In the genomic region with DNA sequence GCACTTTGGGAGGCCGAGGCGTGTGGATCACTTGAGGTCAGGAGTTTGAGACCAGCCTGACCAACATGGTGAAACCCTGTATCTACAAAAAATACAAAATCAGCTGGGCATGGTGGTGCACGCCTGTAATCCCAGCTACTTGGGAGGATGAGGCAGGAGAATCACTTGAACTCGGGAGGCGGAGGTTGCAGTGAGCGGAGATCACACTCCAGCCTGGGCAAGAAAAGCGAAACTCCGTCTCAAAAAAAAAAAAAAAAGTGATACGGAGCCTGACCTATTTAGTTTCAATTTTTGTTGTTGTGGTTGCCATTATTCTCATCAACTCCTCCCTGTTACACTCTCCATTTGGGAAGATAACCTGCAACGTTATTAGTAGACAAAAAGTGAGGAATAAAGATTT, we compare ENCODE assay signal across 8 cellular contexts. TPM values are rescaled to one million over a fixed set of nuclear protein-coding genes. Genes with fewer than 3 reads are reported as not detected.
DNase-seq lines count a peak whose midpoint lies in the region; ATAC-seq and TF ChIP-seq lines count a peak whose summit lies in the region.
"Not testable (repeated sequence)": the region's sequence is repeated elsewhere in the genome, so short reads cannot be mapped to it uniquely, and the experiment has no call there.

No MANE protein-coding gene starts in this region.

- TF ChIP-seq POLR2A in gastroesophageal sphincter (IDR thresholded peaks at IDR 0.05), result not testable (repeated sequence)

- BruUV-seq in Panc1 (replicated peaks; lab: Mats Ljungman, UMichigan), result not testable (repeated sequence)

- not testable (repeated sequence) for DNase-seq in Panc1 (ENCODE audit: low read depth, low spot score); chondrocyte (ENCODE audit: low spot score); skeletal muscle cell (ENCODE audit: low read depth)

- intact Hi-C loops in Panc1 (cut with micrococcal nuclease; ENCODE audit: unreplicated experiment), result not testable (repeated sequence)

- H3K27ac ChIP-seq in Panc1 (ENCODE audit: low read length) (peak overlapping the region; percentile 80), gastroesophageal sphincter (peak overlapping the region; percentile 94 to 98 (median 97)), urinary bladder (ENCODE audit: low read depth) (peak overlapping the region; percentile 93)

- not testable (repeated sequence) for H3K36me3 ChIP-seq in Panc1 (ENCODE audit: control insufficient read depth, insufficient read depth, low read length); gastroesophageal sphincter; urinary bladder (ENCODE audit: insufficient read depth)

- POLR2A ChIA-PET in Panc1 (lab: Charles Lee), result not testable (repeated sequence)

- H3K4me1 ChIP-seq in Panc1 (ENCODE audit: control insufficient read depth, insufficient read depth, low read length) (peaks cover 40% of the 10 kb centered on the region), gastroesophageal sphincter (peaks cover 25 to 86% (median 34%) of the 10 kb centered on the region in 3 donors), mononuclear cell (ENCODE audit: insufficient read depth, low read length) (peaks cover 53% of the 10 kb centered on the region)
- H3K4me1 ChIP-seq in urinary bladder (ENCODE audit: insufficient read depth), result not testable (repeated sequence)

- H3K4me3 ChIP-seq in GM08714 (ENCODE audit: low read length), result peak overlapping the region; percentile 76; the same call in 1 of the 2 replicates
- H3K4me3 ChIP-seq in Panc1 (ENCODE audit: low read depth in 2 of 2, low read length in 2 of 2), result peak overlapping the region; percentile 61 to 68
- H3K4me3 ChIP-seq in gastroesophageal sphincter, result peak overlapping the region; percentile 75 to 78
- H3K4me3 ChIP-seq in mononuclear cell (ENCODE audit: low read length), result peak overlapping the region; percentile 75
- peak overlapping the region; percentile 76 for H3K4me3 ChIP-seq in skeletal muscle cell (ENCODE audit: low read depth, low read length)
- peak overlapping the region; percentile 75 for H3K4me3 ChIP-seq in urinary bladder (ENCODE audit: low read depth, low read length)

- ATAC-seq in Panc1; activated T-helper 17 cell treated with anti-CD3 and anti-CD28 coated beads, Interleukin-2, amount 50 U/mL, for 72 hours (replicated peaks); gastroesophageal sphincter: not testable (repeated sequence)

- H3K4me1 Mint-ChIP-seq in activated T-helper 17 cell treated with anti-CD3 and anti-CD28 coated beads, Interleukin-2, amount 50 U/mL, for 72 hours, result peaks cover 35% of the 10 kb centered on the region
- H3K4me1 Mint-ChIP-seq in chondrocyte (ENCODE audit: low read depth), result peaks cover 75% of the 10 kb centered on the region

- not testable (repeated sequence) for H3K27me3 Mint-ChIP-seq in activated T-helper 17 cell treated with anti-CD3 and anti-CD28 coated beads, Interleukin-2, amount 50 U/mL, for 72 hours; chondrocyte (ENCODE audit: low read depth)

- in situ Hi-C loops in Panc1 (cut with HindIII; ENCODE audit: low pct_unique_long_range_greater_than_20kb, low sequenced_read_pairs), result not testable (repeated sequence)

- CTCF ChIA-PET in Panc1 (lab: Charles Lee), result not testable (repeated sequence)

- H3K4me3 Mint-ChIP-seq in activated T-helper 17 cell treated with anti-CD3 and anti-CD28 coated beads, Interleukin-2, amount 50 U/mL, for 72 hours, result peak overlapping the region; percentile 81
- peak overlapping the region; percentile 89 for H3K4me3 Mint-ChIP-seq in chondrocyte (ENCODE audit: unreplicated experiment)

- not testable (repeated sequence) for H3K9me3 Mint-ChIP-seq in activated T-helper 17 cell treated with anti-CD3 and anti-CD28 coated beads, Interleukin-2, amount 50 U/mL, for 72 hours; chondrocyte (ENCODE audit: low read depth)

- peaks cover 26% of the 10 kb centered on the region for H3K36me3 Mint-ChIP-seq in activated T-helper 17 cell treated with anti-CD3 and anti-CD28 coated beads, Interleukin-2, amount 50 U/mL, for 72 hours (ENCODE audit: low read depth)
- not testable (repeated sequence) for H3K36me3 Mint-ChIP-seq in chondrocyte (ENCODE audit: low read depth)

- not testable (repeated sequence) for H3K27me3 ChIP-seq in Panc1 (ENCODE audit: control insufficient read depth, insufficient read depth, low read length); gastroesophageal sphincter; mononuclear cell (ENCODE audit: insufficient read depth, low read length)

- peak overlapping the region; percentile 86 for H3K27ac Mint-ChIP-seq in activated T-helper 17 cell treated with anti-CD3 and anti-CD28 coated beads, Interleukin-2, amount 50 U/mL, for 72 hours
- H3K27ac Mint-ChIP-seq in chondrocyte (ENCODE audit: unreplicated experiment), result not testable (repeated sequence)

- not testable (repeated sequence) for TF ChIP-seq EP300 in gastroesophageal sphincter (IDR thresholded peaks at IDR 0.05)

- H3K9me3 ChIP-seq in Panc1 (ENCODE audit: control insufficient read depth, insufficient read depth, low read depth, low read length); gastroesophageal sphincter; mononuclear cell (ENCODE audit: low read depth, low read length): not testable (repeated sequence)

- not testable (repeated sequence) for TF ChIP-seq CTCF in Panc1 (IDR thresholded peaks at IDR 0.05); chondrocyte (IDR thresholded peaks at IDR 0.05); gastroesophageal sphincter (IDR thresholded peaks at IDR 0.05)

- WGBS in gastroesophageal sphincter (ENCODE audit: low coverage in 1 of 2), 2 donors, result 39 to 53% methylated on average over 10 of the region's 10 CpGs
- WGBS in urinary bladder, result 61% methylated on average over 10 of the region's 10 CpGs

RNA-seq across cellular contexts. Expression of a gene that starts 1.4 kb away (rescaled TPM):
- total RNA-seq in Panc1 (2021; ENCODE audit: unreplicated experiment) (81.2 TPM), chondrocyte (46.5 to 83.6 TPM (median 82.2 TPM) in 3 replicates), gastroesophageal sphincter (100 to 1,000 TPM; 293 to 539 (median 457) TPM), mononuclear cell (82.3 TPM), urinary bladder (148 TPM)
- polyA plus RNA-seq in Panc1 (2012; ENCODE audit: insufficient read length), result 61.2 TPM
- total RNA-seq in activated T-helper 17 cell treated with anti-CD3 and anti-CD28 coated beads, Interleukin-2, amount 50 U/mL, for 72 hours, result 10 to 100 TPM; 50.8 to 69.4 TPM
- polyA plus RNA-seq in urinary bladder, result 263 TPM
